ENCODE assay signal across 29 cellular contexts in genomic region chr1:199291022-199291740, GRCh38.
"Had no signal": no experiment of that assay in that cellular context is flagged by ENCODE, and none has a peak within 500 bp of the region (broad histone marks: within the 10 kb centered on the region; RNA-seq: fewer than 3 reads in every experiment).

No MANE protein-coding gene starts in this region.

- H3K27me3 ChIP-seq: ascending aorta, SJSA1 had no signal

- H3K36me3 ChIP-seq: ascending aorta, SJSA1, WERI-Rb-1 had no signal

- H3K4me1 ChIP-seq: ascending aorta, SJSA1 had no signal

- DNase-seq: activated CD4-positive, alpha-beta memory T cell treated with anti-CD3 and anti-CD28 coated beads, Interleukin-2, amount 10 ng/mL, durations not matched to agents 7 days and 5 days; activated CD4-positive, alpha-beta T cell treated with anti-CD3 and anti-CD28 coated beads for 1 hour; activated CD4-positive, alpha-beta T cell treated with anti-CD3 and anti-CD28 coated beads for 48 hours; activated CD4-positive, CD25-positive, alpha-beta regulatory T cell; activated gamma-delta T cell; activated naive CD4-positive, alpha-beta T cell treated with Interleukin-2 at 50 U/mL for 16 hours; activated naive CD8-positive, alpha-beta T cell treated with anti-CD3 and anti-CD28 coated beads, Interleukin-2, amount 10 ng/mL, durations not matched to agents 7 days and 5 days; activated T-cell treated with anti-CD3 and anti-CD28 coated beads, Interleukin-2, amount 50 U/mL, for 24 hours; amygdala; central memory CD4-positive, alpha-beta T cell; NCI-H1105; NCI-H1417 treated with DMSO at 0.1 percent for 48 hours; NCI-H1930; NCI-H2081 treated with DMSO at 0.1 percent for 48 hours; NCI-H226; NCI-H446 treated with DMSO at 0.1 percent for 48 hours; NCI-H524; NCI-H69; RPMI8226; SHP77 treated with DMSO at 0.1 percent for 48 hours; T1000; WERI-Rb-1 had no signal

- H3K27me3 Mint-ChIP-seq: brain had no signal

- H3K9me3 ChIP-seq: ascending aorta, SJSA1 had no signal

- H3K27ac ChIP-seq: ascending aorta, SJSA1, WERI-Rb-1 had no signal

- H3K36me3 Mint-ChIP-seq: activated naive CD4-positive, alpha-beta T cell treated with anti-CD3 and anti-CD28 coated beads, Interleukin-2, amount 50 U/mL, for 24 hours; activated naive CD8-positive, alpha-beta T cell treated with anti-CD3 and anti-CD28 coated beads, Interleukin-2, amount 10 ng/mL, durations not matched to agents 7 days and 5 days; brain had no signal

- H3K4me3 Mint-ChIP-seq: activated CD4-positive, alpha-beta memory T cell treated with anti-CD3 and anti-CD28 coated beads, Interleukin-2, amount 10 ng/mL, durations not matched to agents 7 days and 5 days; activated naive CD4-positive, alpha-beta T cell treated with anti-CD3 and anti-CD28 coated beads, Interleukin-2, amount 50 U/mL, for 24 hours; activated naive CD8-positive, alpha-beta T cell treated with anti-CD3 and anti-CD28 coated beads, Interleukin-2, amount 10 ng/mL, durations not matched to agents 7 days and 5 days; activated T-cell treated with anti-CD3 and anti-CD28 coated beads, Interleukin-2, amount 50 U/mL, for 24 hours; brain had no signal

- ATAC-seq: K562, Panc1 had no signal

- H3K27ac Mint-ChIP-seq: activated CD4-positive, alpha-beta memory T cell treated with anti-CD3 and anti-CD28 coated beads, Interleukin-2, amount 10 ng/mL, durations not matched to agents 7 days and 5 days; activated naive CD4-positive, alpha-beta T cell treated with anti-CD3 and anti-CD28 coated beads, Interleukin-2, amount 50 U/mL, for 24 hours; activated naive CD8-positive, alpha-beta T cell treated with anti-CD3 and anti-CD28 coated beads, Interleukin-2, amount 10 ng/mL, durations not matched to agents 7 days and 5 days; activated T-cell treated with anti-CD3 and anti-CD28 coated beads, Interleukin-2, amount 50 U/mL, for 24 hours; activated T-helper 2 cell treated with anti-CD3 and anti-CD28 coated beads, Interferon-gamma antibody, Interleukin-2, Interleukin-4, amounts not matched to agents 10 μg/mL and 5 μg/mL and 100 μg/mL, durations not matched to agents 14 hours and 24 hours and 36 hours; brain had no signal

- H3K9me3 Mint-ChIP-seq: activated CD4-positive, alpha-beta memory T cell treated with anti-CD3 and anti-CD28 coated beads, Interleukin-2, amount 10 ng/mL, durations not matched to agents 7 days and 5 days; activated naive CD4-positive, alpha-beta T cell treated with anti-CD3 and anti-CD28 coated beads, Interleukin-2, amount 50 U/mL, for 24 hours; activated naive CD8-positive, alpha-beta T cell treated with anti-CD3 and anti-CD28 coated beads, Interleukin-2, amount 10 ng/mL, durations not matched to agents 7 days and 5 days; activated T-cell treated with anti-CD3 and anti-CD28 coated beads, Interleukin-2, amount 50 U/mL, for 24 hours; activated T-helper 2 cell treated with anti-CD3 and anti-CD28 coated beads, Interferon-gamma antibody, Interleukin-2, Interleukin-4, amounts not matched to agents 10 μg/mL and 5 μg/mL and 100 μg/mL, durations not matched to agents 14 hours and 24 hours and 36 hours; brain had no signal

- H3K4me3 ChIP-seq: ascending aorta, K562, SJSA1 had no signal

- H3K4me1 Mint-ChIP-seq: activated CD4-positive, alpha-beta memory T cell treated with anti-CD3 and anti-CD28 coated beads, Interleukin-2, amount 10 ng/mL, durations not matched to agents 7 days and 5 days; activated naive CD4-positive, alpha-beta T cell treated with anti-CD3 and anti-CD28 coated beads, Interleukin-2, amount 50 U/mL, for 24 hours; activated naive CD8-positive, alpha-beta T cell treated with anti-CD3 and anti-CD28 coated beads, Interleukin-2, amount 10 ng/mL, durations not matched to agents 7 days and 5 days had no signal

- FAIRE-seq: K562 had no signal
